Comparison of ENCODE assay signal across 19 cellular contexts in the genomic region with DNA sequence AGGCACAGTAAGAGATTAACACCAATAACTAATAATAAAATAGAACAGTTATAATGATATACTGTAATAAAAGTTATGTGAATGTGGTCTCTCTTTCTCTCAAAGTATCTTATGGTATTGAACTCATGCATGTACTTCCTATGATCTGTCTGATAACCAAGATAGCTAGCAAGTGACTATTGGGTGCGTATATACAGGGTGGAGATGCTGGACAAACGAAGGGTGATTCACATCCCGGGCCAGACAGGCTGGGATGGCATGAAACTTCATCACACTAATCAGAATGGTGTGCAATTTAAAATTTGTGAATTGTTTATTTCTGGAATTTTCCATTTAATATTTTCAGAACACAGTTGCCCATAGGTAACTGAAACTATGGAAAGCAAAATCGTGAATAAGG.
A peak's percentile ranks its signal among the peaks of the same experiment; 100 is the strongest.
DNase-seq lines count a peak whose midpoint lies in the region; ATAC-seq and TF ChIP-seq lines count a peak whose summit lies in the region.
"Had no signal": no experiment of that assay in that cellular context is flagged by ENCODE, and none has a peak within 500 bp of the region (broad histone marks: within the 10 kb centered on the region; RNA-seq: fewer than 3 reads in every experiment).

No MANE protein-coding gene starts in this region.

- H3K79me2 ChIP-seq in mammary epithelial cell (ENCODE audit: insufficient read depth, low read length) = no peaks in the 10 kb centered on the region
- no peaks in the 10 kb centered on the region for H3K79me2 ChIP-seq in PC-3 (ENCODE audit: low read length)

- H2AFZ ChIP-seq in mammary epithelial cell (ENCODE audit: low read depth, low read length) (no peak overlapping the region), PC-3 (ENCODE audit: low read length) (no peak overlapping the region)

- DNase-seq in mammary epithelial cell = peak; percentile 45
- DNase-seq in breast epithelium (ENCODE audit: low spot score in 2 of 2) = no peak
- DNase-seq in PC-3 = peak; percentile 34
- peak; percentile 66 for DNase-seq in epithelial cell of esophagus (ENCODE audit: low read depth)
- DNase-seq in uterus = no peak
- DNase-seq in GDM1 (lab: John Stamatoyannopoulos, UW) = no peak
- DNase-seq in GM10266 (ENCODE audit: extremely low spot score) = no peak
- DNase-seq: Caco-2; CD4-positive, CD25-positive, alpha-beta regulatory T cell; CD8-positive, alpha-beta T cell; DMS153; DND-41; GF-D8; H7; HCEC 1CT had no signal

- H3K4me1 ChIP-seq in mammary epithelial cell (ENCODE audit: insufficient read depth, low read length) = peaks cover 31% of the 10 kb centered on the region
- no peaks in the 10 kb centered on the region for H3K4me1 ChIP-seq in breast epithelium
- H3K4me1 ChIP-seq in PC-3 (ENCODE audit: insufficient read depth, low read length) = peaks cover 14% of the 10 kb centered on the region
- H3K4me1 ChIP-seq in uterus = no peaks in the 10 kb centered on the region
- H3K4me1 ChIP-seq: BLaER1 had no signal

- H3K27ac ChIP-seq in mammary epithelial cell (ENCODE audit: insufficient read depth, low read depth, low read length) = peak overlapping the region; percentile 47
- H3K27ac ChIP-seq in breast epithelium = no peak overlapping the region
- H3K27ac ChIP-seq in PC-3 (ENCODE audit: low read length) = no peak overlapping the region
- H3K27ac ChIP-seq in uterus = peak overlapping the region; percentile 9 to 46
- H3K27ac ChIP-seq: 22Rv1, BLaER1, C4-2B had no signal

- in situ Hi-C loops in mammary epithelial cell (cut with MboI; ENCODE audit: low sequenced_read_pairs in 2 of 2) = no loop called here

- H3K9me3 ChIP-seq in mammary epithelial cell (replicated peaks; ENCODE audit: insufficient read depth, low read length) = no peaks in the 10 kb centered on the region
- no peaks in the 10 kb centered on the region for H3K9me3 ChIP-seq in breast epithelium
- no peaks in the 10 kb centered on the region for H3K9me3 ChIP-seq in PC-3 (ENCODE audit: low read length)
- no peaks in the 10 kb centered on the region for H3K9me3 ChIP-seq in uterus
- H3K9me3 ChIP-seq: BLaER1, Caco-2 had no signal

- TF ChIP-seq CTCF in mammary epithelial cell (conservative IDR thresholded peaks at IDR 0.05 in 1 of 2, IDR thresholded peaks at IDR 0.05 in 1 of 2; ENCODE audit: extremely low read depth in 1 of 2, insufficient read depth in 1 of 2, low read depth in 1 of 2, low read length in 2 of 2) (no peak), breast epithelium (IDR thresholded peaks at IDR 0.05) (no peak), PC-3 (conservative IDR thresholded peaks at IDR 0.05; ENCODE audit: low read depth, low read length) (no peak), epithelial cell of esophagus (IDR thresholded peaks at IDR 0.05; ENCODE audit: insufficient read depth, low read depth, low read length, missing control alignments) (no peak), uterus (IDR thresholded peaks at IDR 0.05) (no peak), GM10266 (IDR thresholded peaks at IDR 0.05; ENCODE audit: control insufficient read depth, insufficient read depth, low read depth, missing control alignments) (no peak)

- BruUV-seq in mammary epithelial cell (replicated peaks; lab: Mats Ljungman, UMichigan) = no TSS peak
- BruUV-seq in PC-3 (replicated peaks; lab: Mats Ljungman, UMichigan) = no TSS peak

- TF ChIP-seq POLR2A in breast epithelium (IDR thresholded peaks at IDR 0.05) (no peak), uterus (IDR thresholded peaks at IDR 0.05) (no peak)

- dilution Hi-C loops in mammary epithelial cell (cut with HindIII; ENCODE audit: low sequenced_read_pairs) = loop anchor here (25.0 kb wide), 1 partner anchor 142 kb away; no protein-coding TSS in a partner anchor

- H3K4me2 ChIP-seq in mammary epithelial cell (ENCODE audit: insufficient read depth, low read depth, low read length) (no peak overlapping the region), PC-3 (ENCODE audit: low read length) (no peak overlapping the region)
- H3K4me2 ChIP-seq: BLaER1 had no signal

- intact Hi-C loops in mammary epithelial cell (cut with micrococcal nuclease) (no loop called here), breast epithelium (cut with DNase I; ENCODE audit: low total_unique reads) (no loop called here), PC-3 (cut with micrococcal nuclease) (no loop called here), uterus (cut with DNase I; ENCODE audit: low total_unique reads) (no loop called here)

- H3K36me3 ChIP-seq in mammary epithelial cell (ENCODE audit: insufficient read depth, low read length) (no peaks in the 10 kb centered on the region), breast epithelium (no peaks in the 10 kb centered on the region), PC-3 (ENCODE audit: low read depth, low read length) (no peaks in the 10 kb centered on the region), uterus (no peaks in the 10 kb centered on the region)
- H3K36me3 ChIP-seq: BLaER1 had no signal

- WGBS in mammary epithelial cell (ENCODE audit: low coverage, missing lambda C conversion rate) = 32% methylated on average over 4 of the region's 4 CpGs

- no peaks in the 10 kb centered on the region for H3F3A ChIP-seq in PC-3 (ENCODE audit: low read length, unreplicated experiment)

- CTCF ChIA-PET in mammary epithelial cell (lab: Charles Lee; ENCODE audit: low non-redundant PET) (no interaction called here), PC-3 (lab: Charles Lee) (no interaction called here)

- H3K9me2 ChIP-seq in PC-3 (replicated peaks; ENCODE audit: low read length) = no peaks in the 10 kb centered on the region

- POLR2A ChIA-PET in PC-3 (lab: Charles Lee; ENCODE audit: unreplicated experiment) = no interaction called here

- H3K4me3 ChIP-seq in mammary epithelial cell (replicated peaks in 1 of 3; ENCODE audit: insufficient read depth in 1 of 3, low read depth in 2 of 3, low read length in 3 of 3) (no peak overlapping the region), breast epithelium (no peak overlapping the region), PC-3 (ENCODE audit: low read length) (no peak overlapping the region), epithelial cell of esophagus (ENCODE audit: low read length) (no peak overlapping the region), uterus (no peak overlapping the region)
- H3K4me3 ChIP-seq: BLaER1 had no signal

- H4K20me1 ChIP-seq in mammary epithelial cell (ENCODE audit: insufficient read depth, low read length) = no peaks in the 10 kb centered on the region
- H4K20me1 ChIP-seq in PC-3 (ENCODE audit: low read length) = no peaks in the 10 kb centered on the region
- H4K20me1 ChIP-seq: BLaER1 had no signal

- H3K9ac ChIP-seq in mammary epithelial cell (ENCODE audit: insufficient read depth, low read length) (no peak overlapping the region), PC-3 (ENCODE audit: low read length) (no peak overlapping the region)
- H3K9ac ChIP-seq: BLaER1 had no signal

- H3K27me3 ChIP-seq in mammary epithelial cell (ENCODE audit: insufficient read depth, low read length) (no peaks in the 10 kb centered on the region), breast epithelium (no peaks in the 10 kb centered on the region), PC-3 (ENCODE audit: low read length) (no peaks in the 10 kb centered on the region), uterus (no peaks in the 10 kb centered on the region)
- H3K27me3 ChIP-seq: BLaER1 had no signal

- ATAC-seq in PC-3 = peak; percentile 40; the same call in 1 of the 2 replicates
- no peak for ATAC-seq in GM21447 (IDR thresholded peaks at IDR 0.05; ENCODE audit: unreplicated experiment)
- ATAC-seq: CD8-positive, alpha-beta T cell had no signal

Comparison
In these comparisons a context has a peak if more than half of its experiments do, and no peak if none do; other contexts are left out.
1. DNase-seq: peak in mammary epithelial cell (single experiment), PC-3 (single experiment) and epithelial cell of esophagus (single experiment); none in breast epithelium (0 of 2), uterus (0 of 2), GDM1 (single experiment) and GM10266 (single experiment).
2. H3K27ac ChIP-seq: peak in mammary epithelial cell (single experiment) and uterus (2 of 2); none in breast epithelium (0 of 2) and PC-3 (single experiment).